ENCODE assay signal across 1 cellular context in the genomic region with DNA sequence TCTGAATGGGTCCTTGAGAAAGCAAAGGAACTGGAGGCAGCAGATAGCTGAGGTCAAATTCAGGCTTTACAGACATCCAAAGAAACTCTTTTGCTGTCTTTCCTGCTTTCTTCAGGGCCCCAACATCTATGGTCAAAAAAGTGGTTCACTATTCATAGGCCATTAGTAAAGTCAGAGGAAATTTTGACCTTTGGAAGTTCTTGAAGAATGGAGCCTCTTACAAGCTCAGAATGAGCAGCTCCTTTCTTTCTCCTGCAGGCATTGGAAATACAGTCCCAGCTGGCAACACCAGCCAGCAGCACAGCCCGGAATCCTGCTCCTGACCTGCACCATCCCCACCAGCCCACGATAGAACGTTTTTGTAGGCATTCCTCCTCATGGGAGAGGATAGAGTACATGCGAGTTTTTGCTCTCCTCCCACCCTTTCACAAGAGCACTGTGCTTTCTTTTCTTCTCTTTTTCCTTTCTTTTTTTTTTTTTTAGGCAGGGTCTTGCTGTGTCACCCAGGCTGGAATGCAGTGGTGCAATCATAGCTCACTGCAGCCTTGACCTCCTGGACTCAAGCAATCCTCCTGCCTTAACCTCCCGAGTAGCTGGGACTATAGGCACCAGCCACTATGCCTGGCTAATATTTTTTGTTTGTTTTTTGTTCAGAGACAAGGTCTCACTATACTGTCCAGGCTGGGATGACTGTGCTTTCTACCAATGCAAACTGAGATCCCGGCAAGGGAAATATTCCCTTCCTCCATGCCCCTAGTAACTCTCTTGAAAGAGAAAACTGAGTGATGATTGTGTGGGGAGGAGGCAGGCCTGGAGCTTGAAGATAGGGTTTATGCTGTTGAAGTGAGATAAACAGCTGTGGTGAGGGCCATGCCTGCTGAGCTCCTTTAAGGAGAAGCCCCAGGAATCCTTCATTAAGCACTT.
TF ChIP-seq lines count a peak whose summit lies in the region.

No MANE protein-coding gene starts in this region.

TF ChIP-seq in K562, 482 proteins besides CTCF, POLR2A, EP300 and RAD21 (continued from another document and continues in another):
- no peak for TF ChIP-seq SFPQ (IDR thresholded peaks at IDR 0.05; ENCODE audit: low read depth, low read length)
- no peak for TF ChIP-seq NFXL1 (CRISPR knock-in tag; IDR thresholded peaks at IDR 0.05)
- peak in 1 of 2 experiments; percentile 87; a peak in 2 of 3 replicates for TF ChIP-seq CBX3 (IDR thresholded peaks at IDR 0.05; ENCODE audit: borderline replicate concordance in 1 of 2, low read length in 2 of 2)
- TF ChIP-seq ATF1 (CRISPR knock-in tag; IDR thresholded peaks at IDR 0.05), result no peak
- peak; percentile 76 for TF ChIP-seq ATF1 (tag; IDR thresholded peaks at IDR 0.05)
- peak in 1 of 2 experiments; percentile 68; a peak in 2 of 4 replicates for TF ChIP-seq NONO (IDR thresholded peaks at IDR 0.05; ENCODE audit: low read depth in 2 of 2, low read length in 1 of 2)
- TF ChIP-seq ZNF589 (CRISPR knock-in tag; IDR thresholded peaks at IDR 0.05; ENCODE audit: low read depth), result peak; percentile 94
- no peak for TF ChIP-seq ZBTB8A (IDR thresholded peaks at IDR 0.05; ENCODE audit: partially characterized antibody)
- peak; percentile 99 for TF ChIP-seq KLF16 (IDR thresholded peaks at IDR 0.05)
- TF ChIP-seq MITF (IDR thresholded peaks at IDR 0.05), result peak; percentile 86
- TF ChIP-seq ZNF184 (CRISPR knock-in tag; IDR thresholded peaks at IDR 0.05), result no peak
- TF ChIP-seq POLR3A (IDR thresholded peaks at IDR 0.05; ENCODE audit: borderline replicate concordance, extremely low read depth, insufficient read depth, insufficient read length), result no peak
- TF ChIP-seq MYC (IDR thresholded peaks at IDR 0.05; ENCODE audit: low read depth, low read length), result peak; percentile 90
- no peak for TF ChIP-seq MYC (CRISPR knock-in tag; IDR thresholded peaks at IDR 0.05; ENCODE audit: borderline replicate concordance, low read depth)
- TF ChIP-seq NCOR1 (IDR thresholded peaks at IDR 0.05), result peak; percentile 99
- TF ChIP-seq YBX1 (IDR thresholded peaks at IDR 0.05), result no peak
- TF ChIP-seq ZNF232 (CRISPR knock-in tag; IDR thresholded peaks at IDR 0.05), result no peak
- no peak for TF ChIP-seq FOXP1 (CRISPR knock-in tag; IDR thresholded peaks at IDR 0.05)
- no peak for TF ChIP-seq DIDO1 (tag; IDR thresholded peaks at IDR 0.05; ENCODE audit: low read depth)
- TF ChIP-seq SMAD4 (CRISPR knock-in tag; conservative IDR thresholded peaks at IDR 0.05), result peak; percentile 81
- TF ChIP-seq PHTF2 (CRISPR knock-in tag; IDR thresholded peaks at IDR 0.05), result no peak
- TF ChIP-seq ZNF274 (IDR thresholded peaks at IDR 0.05; ENCODE audit: borderline replicate concordance, low read depth, low read length), result no peak
- TF ChIP-seq MYNN (IDR thresholded peaks at IDR 0.05), result peak; percentile 93
- TF ChIP-seq MYNN (CRISPR knock-in tag; IDR thresholded peaks at IDR 0.05), result no peak
- no peak for TF ChIP-seq L3MBTL2 (IDR thresholded peaks at IDR 0.05)
- TF ChIP-seq, protein P1, sequence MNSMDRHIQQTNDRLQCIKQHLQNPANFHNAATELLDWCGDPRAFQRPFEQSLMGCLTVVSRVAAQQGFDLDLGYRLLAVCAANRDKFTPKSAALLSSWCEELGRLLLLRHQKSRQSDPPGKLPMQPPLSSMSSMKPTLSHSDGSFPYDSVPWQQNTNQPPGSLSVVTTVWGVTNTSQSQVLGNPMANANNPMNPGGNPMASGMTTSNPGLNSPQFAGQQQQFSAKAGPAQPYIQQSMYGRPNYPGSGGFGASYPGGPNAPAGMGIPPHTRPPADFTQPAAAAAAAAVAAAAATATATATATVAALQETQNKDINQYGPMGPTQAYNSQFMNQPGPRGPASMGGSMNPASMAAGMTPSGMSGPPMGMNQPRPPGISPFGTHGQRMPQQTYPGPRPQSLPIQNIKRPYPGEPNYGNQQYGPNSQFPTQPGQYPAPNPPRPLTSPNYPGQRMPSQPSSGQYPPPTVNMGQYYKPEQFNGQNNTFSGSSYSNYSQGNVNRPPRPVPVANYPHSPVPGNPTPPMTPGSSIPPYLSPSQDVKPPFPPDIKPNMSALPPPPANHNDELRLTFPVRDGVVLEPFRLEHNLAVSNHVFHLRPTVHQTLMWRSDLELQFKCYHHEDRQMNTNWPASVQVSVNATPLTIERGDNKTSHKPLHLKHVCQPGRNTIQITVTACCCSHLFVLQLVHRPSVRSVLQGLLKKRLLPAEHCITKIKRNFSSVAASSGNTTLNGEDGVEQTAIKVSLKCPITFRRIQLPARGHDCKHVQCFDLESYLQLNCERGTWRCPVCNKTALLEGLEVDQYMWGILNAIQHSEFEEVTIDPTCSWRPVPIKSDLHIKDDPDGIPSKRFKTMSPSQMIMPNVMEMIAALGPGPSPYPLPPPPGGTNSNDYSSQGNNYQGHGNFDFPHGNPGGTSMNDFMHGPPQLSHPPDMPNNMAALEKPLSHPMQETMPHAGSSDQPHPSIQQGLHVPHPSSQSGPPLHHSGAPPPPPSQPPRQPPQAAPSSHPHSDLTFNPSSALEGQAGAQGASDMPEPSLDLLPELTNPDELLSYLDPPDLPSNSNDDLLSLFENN (IDR thresholded peaks at IDR 0.05; ENCODE audit: low read depth in 2 of 2, low read length in 2 of 2), result peak in 1 of 2 experiments; percentile 99; a peak in 2 of 4 replicates
- TF ChIP-seq SLC30A9 (CRISPR knock-in tag; IDR thresholded peaks at IDR 0.05), result no peak
- no peak for TF ChIP-seq IRF9 (tag; IDR thresholded peaks at IDR 0.05)
- TF ChIP-seq, protein P2, sequence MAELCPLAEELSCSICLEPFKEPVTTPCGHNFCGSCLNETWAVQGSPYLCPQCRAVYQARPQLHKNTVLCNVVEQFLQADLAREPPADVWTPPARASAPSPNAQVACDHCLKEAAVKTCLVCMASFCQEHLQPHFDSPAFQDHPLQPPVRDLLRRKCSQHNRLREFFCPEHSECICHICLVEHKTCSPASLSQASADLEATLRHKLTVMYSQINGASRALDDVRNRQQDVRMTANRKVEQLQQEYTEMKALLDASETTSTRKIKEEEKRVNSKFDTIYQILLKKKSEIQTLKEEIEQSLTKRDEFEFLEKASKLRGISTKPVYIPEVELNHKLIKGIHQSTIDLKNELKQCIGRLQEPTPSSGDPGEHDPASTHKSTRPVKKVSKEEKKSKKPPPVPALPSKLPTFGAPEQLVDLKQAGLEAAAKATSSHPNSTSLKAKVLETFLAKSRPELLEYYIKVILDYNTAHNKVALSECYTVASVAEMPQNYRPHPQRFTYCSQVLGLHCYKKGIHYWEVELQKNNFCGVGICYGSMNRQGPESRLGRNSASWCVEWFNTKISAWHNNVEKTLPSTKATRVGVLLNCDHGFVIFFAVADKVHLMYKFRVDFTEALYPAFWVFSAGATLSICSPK (IDR thresholded peaks at IDR 0.05; ENCODE audit: borderline replicate concordance), result 0 out of 2 replicates have a peak, but pooled peaks have one; percentile 69
- no peak for TF ChIP-seq KLF13 (tag; IDR thresholded peaks at IDR 0.05; ENCODE audit: borderline replicate concordance, low read depth)
- no peak for TF ChIP-seq ZNF445 (CRISPR knock-in tag; IDR thresholded peaks at IDR 0.05; ENCODE audit: low read depth)
- no peak for TF ChIP-seq ZNF436 (CRISPR knock-in tag; IDR thresholded peaks at IDR 0.05)
- TF ChIP-seq E2F4 (CRISPR knock-in tag; IDR thresholded peaks at IDR 0.05; ENCODE audit: low read depth), result 0 out of 2 replicates have a peak, but pooled peaks have one; percentile 11
- TF ChIP-seq SMARCB1 (IDR thresholded peaks at IDR 0.05; ENCODE audit: insufficient read length, low read depth), result peak; percentile 86
- TF ChIP-seq GTF2E2 (tag; IDR thresholded peaks at IDR 0.05), result no peak
- no peak for TF ChIP-seq ZNF354B (CRISPR knock-in tag; IDR thresholded peaks at IDR 0.05)
- no peak for TF ChIP-seq ESRRB (CRISPR knock-in tag; IDR thresholded peaks at IDR 0.05; ENCODE audit: borderline replicate concordance)
- TF ChIP-seq, protein P3, sequence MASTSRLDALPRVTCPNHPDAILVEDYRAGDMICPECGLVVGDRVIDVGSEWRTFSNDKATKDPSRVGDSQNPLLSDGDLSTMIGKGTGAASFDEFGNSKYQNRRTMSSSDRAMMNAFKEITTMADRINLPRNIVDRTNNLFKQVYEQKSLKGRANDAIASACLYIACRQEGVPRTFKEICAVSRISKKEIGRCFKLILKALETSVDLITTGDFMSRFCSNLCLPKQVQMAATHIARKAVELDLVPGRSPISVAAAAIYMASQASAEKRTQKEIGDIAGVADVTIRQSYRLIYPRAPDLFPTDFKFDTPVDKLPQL (IDR thresholded peaks at IDR 0.05; ENCODE audit: extremely low read depth, insufficient read length), result no peak
- TF ChIP-seq RFX5 (IDR thresholded peaks at IDR 0.05; ENCODE audit: low read depth, low read length), result no peak
- no peak for TF ChIP-seq RERE (CRISPR knock-in tag; IDR thresholded peaks at IDR 0.05; ENCODE audit: borderline replicate concordance)
- TF ChIP-seq SP2 (IDR thresholded peaks at IDR 0.05; ENCODE audit: extremely low read depth, low read depth, low read length, poor library complexity, severe bottlenecking), result no peak
- no peak for TF ChIP-seq HNRNPL (IDR thresholded peaks at IDR 0.05; ENCODE audit: low read depth, low read length)
- TF ChIP-seq NELFE (IDR thresholded peaks at IDR 0.05; ENCODE audit: insufficient read depth, insufficient read length), result no peak
- TF ChIP-seq MECOM (CRISPR knock-in tag; IDR thresholded peaks at IDR 0.05), result no peak
- no peak for TF ChIP-seq PHF20 (IDR thresholded peaks at IDR 0.05; ENCODE audit: partially characterized antibody)
